15 cellular contexts compared by ENCODE assay signal in genomic region chr19:35595026-35595425, GRCh38. TPM values are rescaled to one million over a fixed set of nuclear protein-coding genes. Genes with fewer than 3 reads are reported as not detected.
"Had no signal": no experiment of that assay in that cellular context is flagged by ENCODE, and none has a peak within 500 bp of the region (broad histone marks: within the 10 kb centered on the region; RNA-seq: fewer than 3 reads in every experiment).

No MANE protein-coding gene starts in this region.

RNA-seq across cellular contexts. Expression of gene PMIS2, which starts 9.1 kb away (rescaled TPM):
- total RNA-seq: stomach, subcutaneous adipose tissue, suprapubic skin, temporal lobe, thoracic aorta, thyroid gland, tibial nerve, transverse colon, upper lobe of left lung, upper lobe of right lung, ureter, urinary bladder, uterus, vagina had no signal
- polyA plus RNA-seq: stomach, thymus, urinary bladder had no signal

RNA-seq across cellular contexts. Expression of gene ATP4A, which starts 31.6 kb away (rescaled TPM):
- total RNA-seq: subcutaneous adipose tissue, suprapubic skin, transverse colon, upper lobe of left lung, upper lobe of right lung, ureter, urinary bladder, vagina had no signal
- polyA plus RNA-seq: urinary bladder had no signal

RNA-seq across cellular contexts. Expression of gene ETV2, which starts 46.5 kb away (rescaled TPM):
- total RNA-seq: temporal lobe, thoracic aorta, vagina had no signal
